ENCODE assay signal across 2 cellular contexts in genomic region chr12:20000229-20000869, GRCh38.
TF ChIP-seq lines count a peak whose summit lies in the region.

No MANE protein-coding gene starts in this region.

TF ChIP-seq in IMR-90, 13 proteins besides CTCF, POLR2A, EP300 and RAD21 (continued from another document):
- TF ChIP-seq BHLHE40 (IDR thresholded peaks at IDR 0.05; ENCODE audit: low read depth, low read length), result no peak
- TF ChIP-seq SMC3 (IDR thresholded peaks at IDR 0.05; ENCODE audit: low read depth, low read length), result no peak
- no peak for TF ChIP-seq MXI1 (IDR thresholded peaks at IDR 0.05; ENCODE audit: borderline replicate concordance, low read depth, low read length)
- no peak for TF ChIP-seq RFX5 (IDR thresholded peaks at IDR 0.05; ENCODE audit: low read depth, low read length)

TF ChIP-seq in SK-N-SH treated with all-trans-retinoic acid at 6 μM for 48 hours, 23 proteins besides CTCF, POLR2A, EP300 and RAD21 (continued from another document):
- TF ChIP-seq, protein P1, sequence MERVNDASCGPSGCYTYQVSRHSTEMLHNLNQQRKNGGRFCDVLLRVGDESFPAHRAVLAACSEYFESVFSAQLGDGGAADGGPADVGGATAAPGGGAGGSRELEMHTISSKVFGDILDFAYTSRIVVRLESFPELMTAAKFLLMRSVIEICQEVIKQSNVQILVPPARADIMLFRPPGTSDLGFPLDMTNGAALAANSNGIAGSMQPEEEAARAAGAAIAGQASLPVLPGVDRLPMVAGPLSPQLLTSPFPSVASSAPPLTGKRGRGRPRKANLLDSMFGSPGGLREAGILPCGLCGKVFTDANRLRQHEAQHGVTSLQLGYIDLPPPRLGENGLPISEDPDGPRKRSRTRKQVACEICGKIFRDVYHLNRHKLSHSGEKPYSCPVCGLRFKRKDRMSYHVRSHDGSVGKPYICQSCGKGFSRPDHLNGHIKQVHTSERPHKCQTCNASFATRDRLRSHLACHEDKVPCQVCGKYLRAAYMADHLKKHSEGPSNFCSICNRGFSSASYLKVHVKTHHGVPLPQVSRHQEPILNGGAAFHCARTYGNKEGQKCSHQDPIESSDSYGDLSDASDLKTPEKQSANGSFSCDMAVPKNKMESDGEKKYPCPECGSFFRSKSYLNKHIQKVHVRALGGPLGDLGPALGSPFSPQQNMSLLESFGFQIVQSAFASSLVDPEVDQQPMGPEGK (CRISPR knock-in tag; IDR thresholded peaks at IDR 0.05; ENCODE audit: borderline replicate concordance), result no peak
- TF ChIP-seq ZFP30 (CRISPR knock-in tag; IDR thresholded peaks at IDR 0.05) (no peak), ESRRG (CRISPR knock-in tag; IDR thresholded peaks at IDR 0.05) (no peak), CSDC2 (CRISPR knock-in tag; IDR thresholded peaks at IDR 0.05) (no peak), GLIS3 (CRISPR knock-in tag; IDR thresholded peaks at IDR 0.05) (no peak)
- TF ChIP-seq, protein P2, sequence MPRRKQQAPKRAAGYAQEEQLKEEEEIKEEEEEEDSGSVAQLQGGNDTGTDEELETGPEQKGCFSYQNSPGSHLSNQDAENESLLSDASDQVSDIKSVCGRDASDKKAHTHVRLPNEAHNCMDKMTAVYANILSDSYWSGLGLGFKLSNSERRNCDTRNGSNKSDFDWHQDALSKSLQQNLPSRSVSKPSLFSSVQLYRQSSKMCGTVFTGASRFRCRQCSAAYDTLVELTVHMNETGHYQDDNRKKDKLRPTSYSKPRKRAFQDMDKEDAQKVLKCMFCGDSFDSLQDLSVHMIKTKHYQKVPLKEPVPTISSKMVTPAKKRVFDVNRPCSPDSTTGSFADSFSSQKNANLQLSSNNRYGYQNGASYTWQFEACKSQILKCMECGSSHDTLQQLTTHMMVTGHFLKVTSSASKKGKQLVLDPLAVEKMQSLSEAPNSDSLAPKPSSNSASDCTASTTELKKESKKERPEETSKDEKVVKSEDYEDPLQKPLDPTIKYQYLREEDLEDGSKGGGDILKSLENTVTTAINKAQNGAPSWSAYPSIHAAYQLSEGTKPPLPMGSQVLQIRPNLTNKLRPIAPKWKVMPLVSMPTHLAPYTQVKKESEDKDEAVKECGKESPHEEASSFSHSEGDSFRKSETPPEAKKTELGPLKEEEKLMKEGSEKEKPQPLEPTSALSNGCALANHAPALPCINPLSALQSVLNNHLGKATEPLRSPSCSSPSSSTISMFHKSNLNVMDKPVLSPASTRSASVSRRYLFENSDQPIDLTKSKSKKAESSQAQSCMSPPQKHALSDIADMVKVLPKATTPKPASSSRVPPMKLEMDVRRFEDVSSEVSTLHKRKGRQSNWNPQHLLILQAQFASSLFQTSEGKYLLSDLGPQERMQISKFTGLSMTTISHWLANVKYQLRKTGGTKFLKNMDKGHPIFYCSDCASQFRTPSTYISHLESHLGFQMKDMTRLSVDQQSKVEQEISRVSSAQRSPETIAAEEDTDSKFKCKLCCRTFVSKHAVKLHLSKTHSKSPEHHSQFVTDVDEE (CRISPR knock-in tag; IDR thresholded peaks at IDR 0.05), result peak; percentile 71; the same call in 1 of the 2 replicates
- TF ChIP-seq, protein P3, sequence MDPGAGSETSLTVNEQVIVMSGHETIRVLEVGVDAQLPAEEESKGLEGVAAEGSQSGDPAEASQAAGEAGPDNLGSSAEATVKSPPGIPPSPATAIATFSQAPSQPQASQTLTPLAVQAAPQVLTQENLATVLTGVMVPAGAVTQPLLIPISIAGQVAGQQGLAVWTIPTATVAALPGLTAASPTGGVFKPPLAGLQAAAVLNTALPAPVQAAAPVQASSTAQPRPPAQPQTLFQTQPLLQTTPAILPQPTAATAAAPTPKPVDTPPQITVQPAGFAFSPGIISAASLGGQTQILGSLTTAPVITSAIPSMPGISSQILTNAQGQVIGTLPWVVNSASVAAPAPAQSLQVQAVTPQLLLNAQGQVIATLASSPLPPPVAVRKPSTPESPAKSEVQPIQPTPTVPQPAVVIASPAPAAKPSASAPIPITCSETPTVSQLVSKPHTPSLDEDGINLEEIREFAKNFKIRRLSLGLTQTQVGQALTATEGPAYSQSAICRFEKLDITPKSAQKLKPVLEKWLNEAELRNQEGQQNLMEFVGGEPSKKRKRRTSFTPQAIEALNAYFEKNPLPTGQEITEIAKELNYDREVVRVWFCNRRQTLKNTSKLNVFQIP (CRISPR knock-in tag; IDR thresholded peaks at IDR 0.05; ENCODE audit: borderline replicate concordance, low read depth), result no peak
